In the genomic region with DNA sequence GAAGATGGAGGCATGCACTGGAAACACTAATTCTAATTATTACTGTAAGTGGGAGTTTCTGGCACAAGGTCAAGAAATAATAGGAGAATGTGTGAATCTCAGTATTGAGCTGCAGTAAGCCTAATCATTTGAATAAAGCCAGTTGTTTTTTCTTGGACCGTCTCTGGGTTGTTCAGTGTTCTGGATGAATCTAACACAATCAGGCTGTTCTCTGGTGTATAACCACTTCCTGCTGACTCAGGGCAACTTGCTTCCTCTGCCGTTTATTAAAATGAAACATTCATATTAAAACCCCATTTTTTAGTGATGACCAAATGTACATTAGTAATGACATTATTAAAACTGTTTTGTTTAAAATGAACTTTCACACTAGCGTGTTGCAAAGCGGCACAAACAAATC, we compare ENCODE assay signal across 9 cellular contexts.
DNase-seq lines count a peak whose midpoint lies in the region; ATAC-seq, FAIRE-seq and TF ChIP-seq lines count a peak whose summit lies in the region.
"Had no signal": no experiment of that assay in that cellular context is flagged by ENCODE, and none has a peak within 500 bp of the region (broad histone marks: within the 10 kb centered on the region; RNA-seq: fewer than 3 reads in every experiment).

No MANE protein-coding gene starts in this region.

- TF ChIP-seq CTCF in endothelial cell of umbilical vein (IDR thresholded peaks at IDR 0.05; ENCODE audit: extremely low read depth in 1 of 2, insufficient read depth in 1 of 2, low read depth in 1 of 2, low read length in 2 of 2) (no peak), glutamatergic neuron (IDR thresholded peaks at IDR 0.05; ENCODE audit: partially characterized antibody, unreplicated experiment) (no peak)

- 31 to 65% (median 42%) methylated on average over 4 of the region's 4 CpGs for WGBS in small intestine, 3 donors

- H2AFZ ChIP-seq in endothelial cell of umbilical vein (ENCODE audit: low read depth, low read length) (no peak overlapping the region), Karpas-422 (ENCODE audit: low read length) (no peak overlapping the region)

- no peaks in the 10 kb centered on the region for H4K20me1 ChIP-seq in endothelial cell of umbilical vein (replicated peaks; ENCODE audit: control insufficient read depth, extremely low read depth, insufficient read depth, low read length)
- no peaks in the 10 kb centered on the region for H4K20me1 ChIP-seq in Karpas-422 (ENCODE audit: insufficient read depth, low read depth, low read length)

- no peak overlapping the region for H3K27ac Mint-ChIP-seq in glutamatergic neuron (ENCODE audit: unreplicated experiment)

- CTCF ChIA-PET in endothelial cell of umbilical vein (lab: Charles Lee) = interaction anchor here (1.0 to 1.2 kb wide), 4 partner anchors 52 to 334 kb away, joined by 3 to 4 read pairs (median 3); no protein-coding TSS in a partner anchor

- no peaks in the 10 kb centered on the region for H3K27me3 Mint-ChIP-seq in glutamatergic neuron (ENCODE audit: unreplicated experiment)

- no peaks in the 10 kb centered on the region for H3K36me3 Mint-ChIP-seq in glutamatergic neuron (ENCODE audit: unreplicated experiment)

- H3K9ac ChIP-seq in endothelial cell of umbilical vein (replicated peaks; ENCODE audit: extremely low read depth, insufficient read depth, low read length) (peak overlapping the region; percentile 60), Karpas-422 (ENCODE audit: low read length) (no peak overlapping the region)

- H3K4me3 Mint-ChIP-seq in glutamatergic neuron (ENCODE audit: unreplicated experiment) = no peak overlapping the region

- peak; percentile 82 for ATAC-seq in GM19455 (IDR thresholded peaks at IDR 0.05; ENCODE audit: unreplicated experiment)

- peak overlapping the region; percentile 80 for H3K27ac ChIP-seq in endothelial cell of umbilical vein (ENCODE audit: insufficient read depth, low read depth, low read length)
- no peak overlapping the region for H3K27ac ChIP-seq in small intestine (ENCODE audit: low read depth in 1 of 2, low read length in 1 of 2)
- H3K27ac ChIP-seq in Karpas-422 (ENCODE audit: low read length) = no peak overlapping the region
- H3K27ac ChIP-seq: cardiac muscle cell had no signal

- H3K4me1 ChIP-seq in endothelial cell of umbilical vein (ENCODE audit: control insufficient read depth, extremely low read depth, insufficient read depth, low read length) (peaks cover 57% of the 10 kb centered on the region), small intestine (ENCODE audit: control insufficient read depth in 2 of 2, insufficient read depth in 1 of 2, low read depth in 1 of 2, low read length in 1 of 2) (no peaks in the 10 kb centered on the region), Karpas-422 (ENCODE audit: low read length) (no peaks in the 10 kb centered on the region)

- no peaks in the 10 kb centered on the region for H3K9me2 ChIP-seq in Karpas-422 (replicated peaks; ENCODE audit: insufficient read depth, low read length)

- H3K4me1 Mint-ChIP-seq in glutamatergic neuron (ENCODE audit: low read depth, unreplicated experiment) = peaks cover 2% of the 10 kb centered on the region

- no peaks in the 10 kb centered on the region for H3K9me3 Mint-ChIP-seq in glutamatergic neuron (ENCODE audit: unreplicated experiment)

- peak; percentile 47 to 56 for DNase-seq in AML-193 (lab: John Stamatoyannopoulos, UW)
- peak; percentile 46 for DNase-seq in MV-4-11 (lab: John Stamatoyannopoulos, UW)
- DNase-seq in endothelial cell of umbilical vein (ENCODE audit: low read depth, low spot score) = peak; percentile 91
- peak; percentile 58 for DNase-seq in small intestine
- DNase-seq in glutamatergic neuron = no peak
- DNase-seq in Karpas-422 = no peak
- DNase-seq in posterior cingulate gyrus = no peak

- H3K9me1 ChIP-seq in endothelial cell of umbilical vein (replicated peaks; ENCODE audit: control insufficient read depth, extremely low read depth, insufficient read depth, low read length) = no peaks in the 10 kb centered on the region

- FAIRE-seq in endothelial cell of umbilical vein (lab: Jason Lieb, UNC) (peak; percentile 95), small intestine (lab: Jason Lieb, UNC) (no peak)

- no TSS peak for BruUV-seq in endothelial cell of umbilical vein (replicated peaks; lab: Mats Ljungman, UMichigan)

- peak overlapping the region in 1 of 3 experiments; percentile 27 for H3K4me3 ChIP-seq in endothelial cell of umbilical vein (replicated peaks in 1 of 3; ENCODE audit: insufficient read depth in 1 of 3, low read depth in 1 of 3, low read length in 3 of 3)
- no peak overlapping the region for H3K4me3 ChIP-seq in small intestine (ENCODE audit: low read depth in 1 of 2, low read length in 2 of 2)
- H3K4me3 ChIP-seq in Karpas-422 (ENCODE audit: low read length) = no peak overlapping the region
- H3K4me3 ChIP-seq: cardiac muscle cell had no signal

- H3K79me2 ChIP-seq in endothelial cell of umbilical vein (ENCODE audit: control insufficient read depth, insufficient read depth, low read length) (no peaks in the 10 kb centered on the region), Karpas-422 (ENCODE audit: low read length) (no peaks in the 10 kb centered on the region)

- H3K4me2 ChIP-seq in endothelial cell of umbilical vein (ENCODE audit: insufficient read depth, low read length) = peak overlapping the region; percentile 84
- H3K4me2 ChIP-seq in Karpas-422 (ENCODE audit: low read depth, low read length, poor library complexity, severe bottlenecking) = no peak overlapping the region

- POLR2A ChIA-PET in endothelial cell of umbilical vein (lab: Charles Lee) = interaction anchor here (1.3 kb wide), 1 partner anchor 43 kb away, joined by 3 read pairs; no protein-coding TSS in a partner anchor

- H3K36me3 ChIP-seq in endothelial cell of umbilical vein (ENCODE audit: control insufficient read depth in 2 of 2, extremely low read depth in 1 of 2, insufficient read depth in 2 of 2, low read length in 2 of 2) = no peaks in the 10 kb centered on the region
- no peaks in the 10 kb centered on the region for H3K36me3 ChIP-seq in small intestine (ENCODE audit: control insufficient read depth in 2 of 2, insufficient read depth in 2 of 2, low read length in 2 of 2)
- no peaks in the 10 kb centered on the region for H3K36me3 ChIP-seq in Karpas-422 (ENCODE audit: insufficient read depth, low read length)
- H3K36me3 ChIP-seq: cardiac muscle cell had no signal

- H3K27me3 ChIP-seq in endothelial cell of umbilical vein (ENCODE audit: control insufficient read depth in 2 of 2, insufficient read depth in 2 of 2, low read length in 2 of 2) (no peaks in the 10 kb centered on the region), small intestine (ENCODE audit: control insufficient read depth in 2 of 2, insufficient read depth in 2 of 2, low read length in 2 of 2) (no peaks in the 10 kb centered on the region), Karpas-422 (ENCODE audit: low read length) (no peaks in the 10 kb centered on the region)
- H3K27me3 ChIP-seq: cardiac muscle cell had no signal

- dilution Hi-C loops in endothelial cell of umbilical vein (cut with MboI; ENCODE audit: extremely low pct_ligation_motif_present, low sequenced_read_pairs) = no loop called here

- peak; percentile 18 for TF ChIP-seq POLR2A in endothelial cell of umbilical vein (IDR thresholded peaks at IDR 0.05; ENCODE audit: low read depth, low read length)

- no peaks in the 10 kb centered on the region for H3K9me3 ChIP-seq in endothelial cell of umbilical vein (replicated peaks; ENCODE audit: control insufficient read depth, insufficient read depth, low read length)
- H3K9me3 ChIP-seq in small intestine (ENCODE audit: control insufficient read depth, low read depth) = no peaks in the 10 kb centered on the region
- no peaks in the 10 kb centered on the region for H3K9me3 ChIP-seq in Karpas-422 (ENCODE audit: low read length)

- intact Hi-C loops in endothelial cell of umbilical vein (cut with micrococcal nuclease) (loop anchor here (1.0 kb wide), 6 partner anchors 43 to 335 kb away; no protein-coding TSS in a partner anchor), posterior cingulate gyrus (cut with DNase I) (no loop called here)

TF ChIP-seq in endothelial cell of umbilical vein, 7 proteins besides CTCF, POLR2A, EP300 and RAD21:
- TF ChIP-seq, protein P1, sequence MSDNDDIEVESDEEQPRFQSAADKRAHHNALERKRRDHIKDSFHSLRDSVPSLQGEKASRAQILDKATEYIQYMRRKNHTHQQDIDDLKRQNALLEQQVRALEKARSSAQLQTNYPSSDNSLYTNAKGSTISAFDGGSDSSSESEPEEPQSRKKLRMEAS (IDR thresholded peaks at IDR 0.05; ENCODE audit: insufficient read depth, insufficient read length) = no peak
- TF ChIP-seq POLR2AphosphoS5 (IDR thresholded peaks at IDR 0.05; ENCODE audit: insufficient read depth, low read depth, low read length) (peak; percentile 79), GATA2 (IDR thresholded peaks at IDR 0.05; ENCODE audit: insufficient read depth, insufficient read length, low read depth, low read length) (peak; percentile 63), MYC (IDR thresholded peaks at IDR 0.05; ENCODE audit: low read depth, low read length) (no peak), FOS (IDR thresholded peaks at IDR 0.05; ENCODE audit: borderline replicate concordance, insufficient read depth, low read length) (peak; percentile 87), JUN (IDR thresholded peaks at IDR 0.05; ENCODE audit: borderline replicate concordance, insufficient read depth, insufficient read length, low read depth) (peak; percentile 77), EZH2 (IDR thresholded peaks at IDR 0.05; ENCODE audit: borderline replicate concordance, low read depth, low read length, severe bottlenecking) (no peak)

Comparison
In these comparisons a context has a peak if more than half of its experiments do, and no peak if none do; other contexts are left out.
1. DNase-seq: peak in AML-193 (2 of 2), MV-4-11 (single experiment), endothelial cell of umbilical vein (single experiment) and small intestine (single experiment); none in glutamatergic neuron (single experiment), Karpas-422 (single experiment) and posterior cingulate gyrus (0 of 10).